Comparison of ENCODE assay signal across 31 cellular contexts in genomic region chr10:68238371-68238770, GRCh38. TPM values are rescaled to one million over a fixed set of nuclear protein-coding genes. Genes with fewer than 3 reads are reported as not detected.
"Had no signal": no experiment of that assay in that cellular context is flagged by ENCODE, and none has a peak within 500 bp of the region (broad histone marks: within the 10 kb centered on the region; RNA-seq: fewer than 3 reads in every experiment).

No MANE protein-coding gene starts in this region.

- H3K27ac Mint-ChIP-seq: dendritic cell treated with granulocyte-macrophage colony-stimulating factor and Interleukin-4, amounts not matched to agents 40 ng/mL and 50 ng/mL, for 4 days; mesothelial cell of epicardium had no signal

- H3K9me3 Mint-ChIP-seq: dendritic cell treated with granulocyte-macrophage colony-stimulating factor and Interleukin-4, amounts not matched to agents 40 ng/mL and 50 ng/mL, for 4 days; mesothelial cell of epicardium had no signal

- H3K9me3 ChIP-seq: colonic mucosa, gastroesophageal sphincter, heart left ventricle, left lung, lower lobe of right lung, mucosa of descending colon had no signal

- H3K36me3 Mint-ChIP-seq: mesothelial cell of epicardium had no signal

- H3K4me3 ChIP-seq: colonic mucosa, gastroesophageal sphincter, heart left ventricle, left lung, lower lobe of right lung, mucosa of descending colon had no signal

- H3K4me3 Mint-ChIP-seq: dendritic cell treated with granulocyte-macrophage colony-stimulating factor and Interleukin-4, amounts not matched to agents 40 ng/mL and 50 ng/mL, for 4 days; mesothelial cell of epicardium had no signal

- FAIRE-seq: endometrium, frontal cortex, islet of Langerhans, keratinocyte had no signal

- H3K36me3 ChIP-seq: colonic mucosa, gastroesophageal sphincter, heart left ventricle, left lung, lower lobe of right lung had no signal

- H3K27me3 ChIP-seq: colonic mucosa, gastroesophageal sphincter, left lung had no signal

- H3K4me1 ChIP-seq: colonic mucosa, foreskin keratinocyte, gastroesophageal sphincter, heart left ventricle, left lung, lower lobe of right lung had no signal

- DNase-seq: cerebellar nuclear complex; colonic mucosa; cortex of kidney; effector CD4-positive, alpha-beta T cell; effector memory CD4-positive, alpha-beta T cell; erythroblast; foreskin keratinocyte; heart left ventricle; hippocampal formation; left cardiac atrium; left lung; left ventricle myocardium superior; lower lobe of right lung; mesenchymal stem cell; mucosa of descending colon had no signal

- H3K4me1 Mint-ChIP-seq: mesothelial cell of epicardium had no signal

- ATAC-seq: esophagus mucosa, foreskin keratinocyte, gastroesophageal sphincter, heart left ventricle, left cardiac atrium, left lung, left ventricle myocardium superior, lower lobe of right lung, mucosa of descending colon had no signal

- H3K27ac ChIP-seq: colonic mucosa, epithelial cell of prostate, foreskin keratinocyte, gastroesophageal sphincter, heart left ventricle, left lung, lower lobe of right lung had no signal

RNA-seq across cellular contexts. Expression of gene ATOH7, which starts 6.5 kb away (rescaled TPM):
- total RNA-seq: chondrocyte, dermis microvascular lymphatic vessel endothelial cell, esophagus mucosa, fibroblast of lung, fibroblast of villous mesenchyme, kidney epithelial cell, left cardiac atrium, left lung, left ventricle myocardium superior, lower lobe of right lung, lung microvascular endothelial cell, mesenteric fat pad had no signal
- polyA plus RNA-seq: fibroblast of lung, foreskin keratinocyte, heart left ventricle, keratinocyte had no signal
